Comparison of ENCODE assay signal across 23 cellular contexts in genomic region chr1:48495911-48496310, GRCh38. TPM values are rescaled to one million over a fixed set of nuclear protein-coding genes. Genes with fewer than 3 reads are reported as not detected.
DNase-seq lines count a peak whose midpoint lies in the region; TF ChIP-seq lines count a peak whose summit lies in the region.
"Had no signal": no experiment of that assay in that cellular context is flagged by ENCODE, and none has a peak within 500 bp of the region (broad histone marks: within the 10 kb centered on the region; RNA-seq: fewer than 3 reads in every experiment).

No MANE protein-coding gene starts in this region.

- H3K27ac ChIP-seq in breast epithelium (peak overlapping the region; percentile 52 to 62), substantia nigra (ENCODE audit: low read depth, low read length, poor library complexity, severe bottlenecking) (peak overlapping the region; percentile 2), ascending aorta (no peak overlapping the region)
- H3K27ac ChIP-seq: 22Rv1, C4-2B had no signal

- POLR2A ChIA-PET in MCF 10A (lab: Yijun Ruan, JAX) = no interaction called here

- H3K4me3 Mint-ChIP-seq in MCF 10A (ENCODE audit: unreplicated experiment) = no peak overlapping the region
- H3K4me3 Mint-ChIP-seq: B cell; CD8-positive, alpha-beta memory T cell had no signal

- H3K4me1 ChIP-seq in breast epithelium = no peaks in the 10 kb centered on the region
- peaks cover 0 to 3% of the 10 kb centered on the region in 2 donors for H3K4me1 ChIP-seq in ascending aorta

- TF ChIP-seq POLR2A in breast epithelium (IDR thresholded peaks at IDR 0.05) (no peak), erythroblast (IDR thresholded peaks at IDR 0.05; ENCODE audit: low read length) (no peak)

- no peaks in the 10 kb centered on the region for H3K36me3 ChIP-seq in breast epithelium
- no peaks in the 10 kb centered on the region for H3K36me3 ChIP-seq in ascending aorta
- H3K36me3 ChIP-seq: MG63 had no signal

- H3K4me3 ChIP-seq in breast epithelium = no peak overlapping the region
- no peak overlapping the region for H3K4me3 ChIP-seq in ascending aorta
- H3K4me3 ChIP-seq: K562, MG63 had no signal

- intact Hi-C loops in breast epithelium (cut with DNase I; ENCODE audit: low total_unique reads) (no loop called here), MCF 10A (cut with micrococcal nuclease) (loop anchor here (5.0 kb wide), 1 partner anchor 139 kb away; no protein-coding TSS in a partner anchor), ascending aorta (cut with DNase I) (loop anchor here (5.0 kb wide), 1 partner anchor 139 kb away; no protein-coding TSS in a partner anchor)

- H3K27me3 ChIP-seq in breast epithelium (no peaks in the 10 kb centered on the region), ascending aorta (no peaks in the 10 kb centered on the region)
- H3K27me3 ChIP-seq: MG63 had no signal

- no peaks in the 10 kb centered on the region for H3K27me3 Mint-ChIP-seq in MCF 10A (ENCODE audit: insufficient read depth, unreplicated experiment)

- H3K27ac Mint-ChIP-seq in MCF 10A (ENCODE audit: low read depth, unreplicated experiment) = no peak overlapping the region
- H3K27ac Mint-ChIP-seq: B cell had no signal

- no TSS peak for BruUV-seq in MCF 10A (replicated peaks; lab: Mats Ljungman, UMichigan)

- no peaks in the 10 kb centered on the region for H3K36me3 Mint-ChIP-seq in MCF 10A (ENCODE audit: insufficient read depth, unreplicated experiment)
- H3K36me3 Mint-ChIP-seq: CD8-positive, alpha-beta memory T cell had no signal

- DNase-seq in breast epithelium (ENCODE audit: low spot score in 2 of 2) (no peak), MCF 10A (ENCODE audit: unreplicated experiment) (no peak), myocyte (ENCODE audit: low read depth) (peak; percentile 19), substantia nigra (lab: John Stamatoyannopoulos, UW) (no peak), erythroblast (lab: John Stamatoyannopoulos, UW) (no peak), ascending aorta (ENCODE audit: low spot score in 2 of 2) (no peak), GM03348 (ENCODE audit: low spot score) (no peak)
- DNase-seq: CD8-positive, alpha-beta memory T cell; DMS 273 treated with DMSO at 0.1 percent for 48 hours; DMS79; GF-D8; Kasumi-1; MG63; NCI-H1105 treated with DMSO at 0.1 percent for 48 hours; NCI-H146; NCI-H1930; NCI-H2107; NCI-H524; NCI-H748 treated with DMSO at 0.1 percent for 48 hours had no signal

- H3K9me3 Mint-ChIP-seq in MCF 10A (ENCODE audit: unreplicated experiment) = no peaks in the 10 kb centered on the region

- H3K4me1 Mint-ChIP-seq in MCF 10A (ENCODE audit: insufficient read depth, unreplicated experiment) = peaks cover 18% of the 10 kb centered on the region

- CTCF ChIA-PET in MCF 10A (lab: Yijun Ruan, JAX) = interaction anchor here (0.6 to 1.5 kb wide), 6 partner anchors 20 to 238 kb away, joined by 3 to 5 read pairs (median 4); no protein-coding TSS in a partner anchor

- TF ChIP-seq CTCF in breast epithelium (IDR thresholded peaks at IDR 0.05) (no peak), MCF 10A (IDR thresholded peaks at IDR 0.05; ENCODE audit: unreplicated experiment) (no peak), ascending aorta (IDR thresholded peaks at IDR 0.05) (no peak)

- H3K9me3 ChIP-seq in breast epithelium = no peaks in the 10 kb centered on the region
- H3K9me3 ChIP-seq in ascending aorta = no peaks in the 10 kb centered on the region
- H3K9me3 ChIP-seq: MG63 had no signal

RNA-seq across cellular contexts. Expression of gene SPATA6, which starts 23.9 kb away (rescaled TPM):
- total RNA-seq in breast epithelium (10 to 100 TPM; 25.6 to 43.3 (median 34.7) TPM), MCF 10A (2022) (4.2 and 6.9 TPM in 2 replicates), myocyte (2.0 and 4.8 TPM in 2 replicates), ascending aorta (4.2 TPM)
- 2.8 TPM for polyA plus RNA-seq in myocyte (2012)

Comparison
In these comparisons a context has a peak if more than half of its experiments do, and no peak if none do; other contexts are left out.
1. H3K27ac ChIP-seq: peak in breast epithelium (2 of 2) and substantia nigra (single experiment); none in ascending aorta (0 of 2).